ENCODE assay signal across 14 cellular contexts in the genomic region with DNA sequence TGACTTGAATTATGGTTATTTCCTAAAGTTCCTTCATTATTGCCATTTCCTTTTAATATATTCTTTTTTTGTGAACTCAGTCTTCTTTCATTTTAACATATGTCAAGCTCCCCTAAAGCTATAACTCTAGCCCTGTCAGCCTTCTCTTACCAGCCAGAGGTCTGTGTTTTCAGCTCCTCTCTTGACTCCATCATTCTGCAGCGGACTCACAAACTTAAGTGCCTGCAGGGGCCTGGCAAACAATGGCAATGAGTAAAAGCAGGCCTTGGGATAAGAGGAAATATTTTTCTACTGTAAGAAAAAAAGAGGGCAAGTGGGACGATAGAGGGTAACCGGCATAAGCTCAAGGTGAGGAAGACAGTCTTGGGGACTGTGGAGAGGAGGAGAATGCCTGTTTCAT.
DNase-seq lines count a peak whose midpoint lies in the region; ATAC-seq, FAIRE-seq and TF ChIP-seq lines count a peak whose summit lies in the region.
"Had no signal": no experiment of that assay in that cellular context is flagged by ENCODE, and none has a peak within 500 bp of the region (broad histone marks: within the 10 kb centered on the region; RNA-seq: fewer than 3 reads in every experiment).

No MANE protein-coding gene starts in this region.

- H3K27ac ChIP-seq in GM12878 (ENCODE audit: control insufficient read depth, insufficient read depth), result no peak overlapping the region
- peak overlapping the region; percentile 30 for H3K27ac ChIP-seq in neutrophil
- H3K27ac ChIP-seq in upper lobe of right lung, result no peak overlapping the region
- H3K27ac ChIP-seq in body of pancreas, result no peak overlapping the region
- H3K27ac ChIP-seq: GM23248 had no signal

- H3K27me3 ChIP-seq in GM12878 (replicated peaks in 1 of 2; ENCODE audit: control insufficient read depth in 2 of 2, insufficient read depth in 2 of 2, low read length in 1 of 2), result no peaks in the 10 kb centered on the region
- no peaks in the 10 kb centered on the region for H3K27me3 ChIP-seq in neutrophil
- H3K27me3 ChIP-seq in upper lobe of right lung, result no peaks in the 10 kb centered on the region
- H3K27me3 ChIP-seq in body of pancreas, result no peaks in the 10 kb centered on the region

- CTCF ChIA-PET in GM12878 (lab: Yijun Ruan, JAX), result interaction anchor here (0.8 to 1.2 kb wide), 2 partner anchors 16 to 78 kb away, joined by 3 read pairs; no protein-coding TSS in a partner anchor

- H3K9ac ChIP-seq in GM12878 (ENCODE audit: control insufficient read depth, insufficient read depth, low read length), result no peak overlapping the region
- H3K9ac ChIP-seq: GM23248 had no signal

- 97% methylated on average over 3 of the region's 3 CpGs for WGBS in GM12878 (ENCODE audit: insufficient coverage, insufficient replicate concordance, low lambda C conversion rate, missing lambda C conversion rate)
- WGBS in body of pancreas, 2 donors, result 97% methylated on average over 3 of the region's 3 CpGs

- ATAC-seq in GM12878 (no peak), upper lobe of right lung (no peak), body of pancreas (no peak)
- ATAC-seq: CD8-positive, alpha-beta T cell had no signal

- POLR2A ChIA-PET in GM12878 (lab: Charles Lee), result interaction anchor here (1.0 kb wide), 1 partner anchor 9 kb away, joined by 3 read pairs; no protein-coding TSS in a partner anchor

- RAD21 ChIA-PET in GM12878 (lab: Charles Lee; ENCODE audit: unreplicated experiment), result interaction anchor here (0.8 to 1.7 kb wide), 4 partner anchors 8 to 47 kb away, joined by 3 to 5 read pairs (median 4); no protein-coding TSS in a partner anchor

- H3K9me3 ChIP-seq in GM12878 (replicated peaks; ENCODE audit: control insufficient read depth, insufficient read depth, low read length) (no peaks in the 10 kb centered on the region; the same call in 2 of the 3 replicates), neutrophil (no peaks in the 10 kb centered on the region), upper lobe of right lung (no peaks in the 10 kb centered on the region), body of pancreas (no peaks in the 10 kb centered on the region)

- no peak for TF ChIP-seq EP300 in GM12878 (IDR thresholded peaks at IDR 0.05; ENCODE audit: borderline replicate concordance in 1 of 2, control insufficient read depth in 1 of 2, low read depth in 2 of 2, low read length in 2 of 2)

- TF ChIP-seq POLR2A in GM12878 (IDR thresholded peaks at IDR 0.05; ENCODE audit: low read depth, low read length), result no peak
- no peak for TF ChIP-seq POLR2A in body of pancreas (IDR thresholded peaks at IDR 0.05)

- no peak for TF ChIP-seq RAD21 in GM12878 (IDR thresholded peaks at IDR 0.05; ENCODE audit: insufficient read depth, low read depth, low read length)

- H4K20me1 ChIP-seq in GM12878 (ENCODE audit: control insufficient read depth, insufficient read depth), result no peaks in the 10 kb centered on the region

- no peak for TF ChIP-seq CTCF in GM12878 (IDR thresholded peaks at IDR 0.05 in 2 of 3, conservative IDR thresholded peaks at IDR 0.05 in 1 of 3; ENCODE audit: control insufficient read depth in 2 of 3, extremely low read depth in 1 of 3, insufficient read depth in 1 of 3, low read depth in 3 of 3, low read length in 3 of 3)
- TF ChIP-seq CTCF in neutrophil (IDR thresholded peaks at IDR 0.05), result no peak
- no peak for TF ChIP-seq CTCF in upper lobe of right lung (IDR thresholded peaks at IDR 0.05)
- no peak for TF ChIP-seq CTCF in body of pancreas (IDR thresholded peaks at IDR 0.05)

- H3K4me2 ChIP-seq in GM12878 (ENCODE audit: control insufficient read depth, insufficient read depth), result no peak overlapping the region

- H2AFZ ChIP-seq in GM12878 (ENCODE audit: control insufficient read depth, low read depth, low read length), result no peak overlapping the region
- H2AFZ ChIP-seq: GM23248 had no signal

- H3K4me3 ChIP-seq in GM12878 (no peak overlapping the region), neutrophil (ENCODE audit: low read depth in 1 of 2, low read length in 1 of 2) (no peak overlapping the region), upper lobe of right lung (no peak overlapping the region), body of pancreas (no peak overlapping the region)
- H3K4me3 ChIP-seq: GM23248 had no signal

- SMC1A ChIA-PET in GM12878 (lab: Charles Lee; ENCODE audit: uncharacterized antibody, unreplicated experiment), result interaction anchor here (0.6 to 2.1 kb wide), 11 partner anchors 8 to 155 kb away, joined by 3 to 6 read pairs (median 4); no protein-coding TSS in a partner anchor

- H3K4me1 ChIP-seq in GM12878 (ENCODE audit: control insufficient read depth, insufficient read depth, low read length) (no peaks in the 10 kb centered on the region), neutrophil (ENCODE audit: control insufficient read depth in 1 of 2, insufficient read depth in 1 of 2, low read depth in 1 of 2, low read length in 1 of 2) (no peaks in the 10 kb centered on the region), upper lobe of right lung (no peaks in the 10 kb centered on the region), body of pancreas (no peaks in the 10 kb centered on the region)

- intact Hi-C loops in GM12878 (cut with micrococcal nuclease; ENCODE audit: unreplicated experiment) (no loop called here), upper lobe of right lung (cut with DNase I) (no loop called here), body of pancreas (cut with DNase I) (no loop called here)

- peaks cover 24% of the 10 kb centered on the region for H3K79me2 ChIP-seq in GM12878 (ENCODE audit: control insufficient read depth, insufficient read depth, low read length)

- in situ Hi-C loops in GM12878 (cut with MboI), result no loop called here

- peak; percentile 65 for FAIRE-seq in GM19239 (lab: Jason Lieb, UNC)
- no peak for FAIRE-seq in GM12878 (lab: Jason Lieb, UNC)
- FAIRE-seq: D721Med had no signal

- no TSS peak for BruUV-seq in GM12878 (replicated peaks; lab: Mats Ljungman, UMichigan)

- H3K36me3 ChIP-seq in GM12878 (ENCODE audit: control insufficient read depth in 2 of 2, insufficient read depth in 2 of 2, low read length in 1 of 2), result peaks cover 0 to 4% of the 10 kb centered on the region in 2 experiments; a peak in 1 of 4 replicates
- peaks cover 1% of the 10 kb centered on the region for H3K36me3 ChIP-seq in neutrophil
- H3K36me3 ChIP-seq in upper lobe of right lung, result no peaks in the 10 kb centered on the region
- H3K36me3 ChIP-seq in body of pancreas (replicated peaks in 1 of 2; ENCODE audit: insufficient read depth in 1 of 2, low read depth in 2 of 2), result no peaks in the 10 kb centered on the region

- peak; percentile 23 for DNase-seq in ELF-1 (ENCODE audit: low read depth, low spot score)
- no peak for DNase-seq in GM19239 (ENCODE audit: insufficient read length, low spot score)
- no peak for DNase-seq in GM12878 (ENCODE audit: low read depth, low spot score)
- no peak for DNase-seq in activated CD8-positive, alpha-beta memory T cell treated with anti-CD3 and anti-CD28 coated beads, Interleukin-2, amount 50 U/mL, for 4 hours
- DNase-seq in upper lobe of right lung, result no peak
- DNase-seq in body of pancreas, result no peak
- DNase-seq in DMS 273 (lab: John Stamatoyannopoulos, UW; ENCODE audit: unreplicated experiment), result no peak
- DNase-seq: CD8-positive, alpha-beta T cell; COR-L47; DMS53; GM23248; H7 had no signal

TF ChIP-seq in GM12878, 131 proteins besides CTCF, POLR2A, EP300 and RAD21:
- no peak for TF ChIP-seq IRF3 (IDR thresholded peaks at IDR 0.05)
- TF ChIP-seq ZNF24 (IDR thresholded peaks at IDR 0.05), result peak; percentile 78; the same call in 1 of the 2 replicates
